Comparison of ENCODE assay signal across 12 cellular contexts in genomic region chr9:2093920-2094597, GRCh38.
DNase-seq lines count a peak whose midpoint lies in the region; ATAC-seq lines count a peak whose summit lies in the region.
"Had no signal": no experiment of that assay in that cellular context is flagged by ENCODE, and none has a peak within 500 bp of the region (broad histone marks: within the 10 kb centered on the region; RNA-seq: fewer than 3 reads in every experiment).

No MANE protein-coding gene starts in this region.

- peaks cover 38 to 40% of the 10 kb centered on the region in 2 donors for H3K36me3 ChIP-seq in stomach smooth muscle (ENCODE audit: control insufficient read depth in 2 of 2, insufficient read depth in 2 of 2, low read length in 2 of 2)

- H3K27me3 ChIP-seq in stomach smooth muscle (ENCODE audit: control insufficient read depth in 1 of 2, insufficient read depth in 2 of 2, low read length in 2 of 2): no peaks in the 10 kb centered on the region
- H3K27me3 ChIP-seq: spleen had no signal

- H3K4me1 ChIP-seq in stomach smooth muscle (ENCODE audit: control insufficient read depth, insufficient read depth, low read length): peaks cover 7% of the 10 kb centered on the region
- H3K4me1 ChIP-seq: spleen had no signal

- intact Hi-C loops in activated CD4-positive, alpha-beta T cell treated with anti-CD3 and anti-CD28 coated beads for 36 hours (cut with DNase I, micrococcal nuclease): loop anchor here in 1 of 2 experiments (5.0 kb wide), 1 partner anchor 387 kb away; no protein-coding TSS in a partner anchor
- intact Hi-C loops in left cardiac atrium (cut with DNase I): no loop called here

- in situ Hi-C loops in KBM-7 (cut with MboI; ENCODE audit: low pct_unique_long_range_greater_than_20kb, low sequenced_read_pairs): no loop called here

- H3K9ac ChIP-seq in stomach smooth muscle (ENCODE audit: low read length in 2 of 2): no peak overlapping the region

- peaks cover 49% of the 10 kb centered on the region for H3K36me3 Mint-ChIP-seq in activated CD4-positive, alpha-beta T cell treated with anti-CD3 and anti-CD28 coated beads for 36 hours (ENCODE audit: low read depth)
- peaks cover 78% of the 10 kb centered on the region for H3K36me3 Mint-ChIP-seq in activated CD4-positive, alpha-beta T cell treated with anti-CD3 and anti-CD28 coated beads, Interleukin-2, amount 10 ng/mL, durations not matched to agents 7 days and 5 days (ENCODE audit: low read depth)

- no peak overlapping the region for H3K4me3 ChIP-seq in stomach smooth muscle (ENCODE audit: low read length in 2 of 2)
- H3K4me3 ChIP-seq: SK-N-MC, spleen had no signal

- H3K27me3 Mint-ChIP-seq in activated CD4-positive, alpha-beta T cell treated with anti-CD3 and anti-CD28 coated beads for 36 hours: no peaks in the 10 kb centered on the region
- no peaks in the 10 kb centered on the region for H3K27me3 Mint-ChIP-seq in activated CD4-positive, alpha-beta T cell treated with anti-CD3 and anti-CD28 coated beads, Interleukin-2, amount 10 ng/mL, durations not matched to agents 7 days and 5 days
- H3K27me3 Mint-ChIP-seq: activated CD4-positive, alpha-beta memory T cell treated with anti-CD3 and anti-CD28 coated beads, Interleukin-2, amount 10 ng/mL, durations not matched to agents 7 days and 5 days had no signal

- peak overlapping the region; percentile 6 for H3K27ac ChIP-seq in stomach smooth muscle (ENCODE audit: low read length)
- H3K27ac ChIP-seq: SK-N-MC, spleen had no signal

- POLR2A ChIA-PET in activated CD4-positive, alpha-beta T cell treated with anti-CD3 and anti-CD28 coated beads for 36 hours (lab: Charles Lee): no interaction called here
- POLR2A ChIA-PET in activated CD4-positive, alpha-beta T cell treated with anti-CD3 and anti-CD28 coated beads, Interleukin-2, amount 10 ng/mL, durations not matched to agents 7 days and 5 days (lab: Charles Lee): no interaction called here

- no peaks in the 10 kb centered on the region for H3K9me3 Mint-ChIP-seq in activated CD4-positive, alpha-beta T cell treated with anti-CD3 and anti-CD28 coated beads for 36 hours (ENCODE audit: low read depth)
- no peaks in the 10 kb centered on the region for H3K9me3 Mint-ChIP-seq in activated CD4-positive, alpha-beta T cell treated with anti-CD3 and anti-CD28 coated beads, Interleukin-2, amount 10 ng/mL, durations not matched to agents 7 days and 5 days
- H3K9me3 Mint-ChIP-seq: activated CD4-positive, alpha-beta memory T cell treated with anti-CD3 and anti-CD28 coated beads, Interleukin-2, amount 10 ng/mL, durations not matched to agents 7 days and 5 days had no signal

- peak overlapping the region; percentile 43 for H3K27ac Mint-ChIP-seq in activated CD4-positive, alpha-beta T cell treated with anti-CD3 and anti-CD28 coated beads for 36 hours
- no peak overlapping the region for H3K27ac Mint-ChIP-seq in activated CD4-positive, alpha-beta T cell treated with anti-CD3 and anti-CD28 coated beads, Interleukin-2, amount 10 ng/mL, durations not matched to agents 7 days and 5 days
- H3K27ac Mint-ChIP-seq: activated CD4-positive, alpha-beta memory T cell treated with anti-CD3 and anti-CD28 coated beads, Interleukin-2, amount 10 ng/mL, durations not matched to agents 7 days and 5 days had no signal

- H3K4me1 Mint-ChIP-seq in activated CD4-positive, alpha-beta T cell treated with anti-CD3 and anti-CD28 coated beads for 36 hours: peaks cover 3% of the 10 kb centered on the region
- H3K4me1 Mint-ChIP-seq in activated CD4-positive, alpha-beta T cell treated with anti-CD3 and anti-CD28 coated beads, Interleukin-2, amount 10 ng/mL, durations not matched to agents 7 days and 5 days: peaks cover 6% of the 10 kb centered on the region

- H3K9me3 ChIP-seq in stomach smooth muscle (ENCODE audit: control insufficient read depth in 2 of 2, low read length in 2 of 2): no peaks in the 10 kb centered on the region
- H3K9me3 ChIP-seq: spleen had no signal

- DNase-seq in activated CD4-positive, alpha-beta T cell treated with anti-CD3 and anti-CD28 coated beads for 36 hours: no peak
- no peak for DNase-seq in activated CD4-positive, alpha-beta T cell treated with anti-CD3 and anti-CD28 coated beads, Interleukin-2, amount 10 ng/mL, durations not matched to agents 7 days and 5 days
- DNase-seq in amniotic epithelial cell (ENCODE audit: low read depth): peak; percentile 51
- DNase-seq in left cardiac atrium: no peak
- no peak for DNase-seq in NCI-H510A treated with DMSO at 0.1 percent for 48 hours (lab: John Stamatoyannopoulos, UW)
- no peak for DNase-seq in KBM-7
- no peak for DNase-seq in MV-4-11 (lab: John Stamatoyannopoulos, UW)
- DNase-seq: activated CD4-positive, alpha-beta memory T cell treated with anti-CD3 and anti-CD28 coated beads, Interleukin-2, amount 10 ng/mL, durations not matched to agents 7 days and 5 days; NCI-H524 treated with DMSO at 0.1 percent for 48 hours; spleen had no signal

- no peak overlapping the region for H3K4me3 Mint-ChIP-seq in activated CD4-positive, alpha-beta T cell treated with anti-CD3 and anti-CD28 coated beads for 36 hours
- H3K4me3 Mint-ChIP-seq in activated CD4-positive, alpha-beta T cell treated with anti-CD3 and anti-CD28 coated beads, Interleukin-2, amount 10 ng/mL, durations not matched to agents 7 days and 5 days: no peak overlapping the region
- H3K4me3 Mint-ChIP-seq: activated CD4-positive, alpha-beta memory T cell treated with anti-CD3 and anti-CD28 coated beads, Interleukin-2, amount 10 ng/mL, durations not matched to agents 7 days and 5 days had no signal

- CTCF ChIA-PET in activated CD4-positive, alpha-beta T cell treated with anti-CD3 and anti-CD28 coated beads for 36 hours (lab: Charles Lee): interaction anchor here (0.6 to 1.1 kb wide), 2 partner anchors 8 to 151 kb away, joined by 3 to 4 read pairs; no protein-coding TSS in a partner anchor
- CTCF ChIA-PET in activated CD4-positive, alpha-beta T cell treated with anti-CD3 and anti-CD28 coated beads, Interleukin-2, amount 10 ng/mL, durations not matched to agents 7 days and 5 days (lab: Charles Lee): interaction anchor here (1.6 kb wide), 1 partner anchor 66 kb away, joined by 4 read pairs; no protein-coding TSS in a partner anchor

- ATAC-seq in activated CD4-positive, alpha-beta T cell treated with anti-CD3 and anti-CD28 coated beads for 36 hours: no peak
- ATAC-seq in left cardiac atrium: peak; percentile 34 to 97
